Comparison of ENCODE assay signal across 2 cellular contexts in genomic region chr17:13548576-13548975, GRCh38. TPM values are rescaled to one million over a fixed set of nuclear protein-coding genes. Genes with fewer than 3 reads are reported as not detected.
"Had no signal": no experiment of that assay in that cellular context is flagged by ENCODE, and none has a peak within 500 bp of the region (broad histone marks: within the 10 kb centered on the region; RNA-seq: fewer than 3 reads in every experiment).

No MANE protein-coding gene starts in this region.

RNA-seq across cellular contexts. Expression of gene HS3ST3A1, which starts 53.2 kb away (rescaled TPM):
- total RNA-seq: activated B cell treated with CpG ODN at 0.5 μM for 24 hours; activated CD8-positive, alpha-beta T cell treated with anti-CD3 and anti-CD28 coated beads, Interleukin-2, amount 10 ng/mL, durations not matched to agents 7 days and 5 days had no signal
